13 cellular contexts compared by ENCODE assay signal in genomic region chr2:122519366-122519765, GRCh38.
DNase-seq lines count a peak whose midpoint lies in the region; FAIRE-seq and TF ChIP-seq lines count a peak whose summit lies in the region.
"Had no signal": no experiment of that assay in that cellular context is flagged by ENCODE, and none has a peak within 500 bp of the region (broad histone marks: within the 10 kb centered on the region; RNA-seq: fewer than 3 reads in every experiment).

No MANE protein-coding gene starts in this region.

- TF ChIP-seq POLR2A in GM12891 (IDR thresholded peaks at IDR 0.05; ENCODE audit: low read depth, low read length), result no peak

- peak; percentile 70 for FAIRE-seq in GM12891 (lab: Jason Lieb, UNC)

- no peaks in the 10 kb centered on the region for H3K27me3 ChIP-seq in kidney epithelial cell (ENCODE audit: control insufficient read depth, insufficient read depth, low read length)
- H3K27me3 ChIP-seq: right atrium auricular region, suprapubic skin had no signal

- DNase-seq in AG10803 (ENCODE audit: low read depth) (peak; percentile 9), GM12891 (ENCODE audit: insufficient read length, low spot score) (no peak), RKO (ENCODE audit: low spot score) (peak; percentile 50), kidney epithelial cell (ENCODE audit: low read depth) (no peak), islet precursor cell (no peak), NCI-H345 (lab: John Stamatoyannopoulos, UW) (no peak), NCI-H524 treated with DMSO at 0.1 percent for 48 hours (lab: John Stamatoyannopoulos, UW) (no peak), NCI-H2196 treated with DMSO at 0.1 percent for 48 hours (lab: John Stamatoyannopoulos, UW; ENCODE audit: unreplicated experiment) (no peak)
- DNase-seq: activated CD8-positive, alpha-beta T cell treated with anti-CD3 and anti-CD28 coated beads for 36 hours; activated naive CD4-positive, alpha-beta T cell treated with anti-CD3 and anti-CD28 coated beads, Interleukin-2, amount 10 ng/mL, durations not matched to agents 7 days and 5 days; COR-L47 had no signal

- TF ChIP-seq CTCF in AG10803 (conservative IDR thresholded peaks at IDR 0.05; ENCODE audit: low read length) (0 out of 2 replicates have a peak, but pooled peaks have one; percentile 26), kidney epithelial cell (IDR thresholded peaks at IDR 0.05; ENCODE audit: insufficient read depth, low read length, poor library complexity, severe bottlenecking) (peak; percentile 14)

- H3K4me3 ChIP-seq in AG10803 (ENCODE audit: low read length), result no peak overlapping the region
- H3K4me3 ChIP-seq in kidney epithelial cell (ENCODE audit: low read depth, low read length), result no peak overlapping the region
- H3K4me3 ChIP-seq: right atrium auricular region, suprapubic skin had no signal

- H3K36me3 ChIP-seq in kidney epithelial cell (ENCODE audit: control insufficient read depth, insufficient read depth, low read length), result no peaks in the 10 kb centered on the region
- H3K36me3 ChIP-seq: right atrium auricular region, suprapubic skin had no signal

TF ChIP-seq in GM12891, 5 proteins besides CTCF, POLR2A, EP300 and RAD21:
- no peak for TF ChIP-seq POLR2AphosphoS5 (IDR thresholded peaks at IDR 0.05; ENCODE audit: low read depth, low read length)
- no peak for TF ChIP-seq POU2F2 (IDR thresholded peaks at IDR 0.05; ENCODE audit: low read depth, low read length)
- no peak for TF ChIP-seq TAF1 (IDR thresholded peaks at IDR 0.05; ENCODE audit: low read depth, low read length)
- TF ChIP-seq PAX5 (IDR thresholded peaks at IDR 0.05; ENCODE audit: insufficient read depth, low read length, severe bottlenecking), result no peak
- no peak for TF ChIP-seq SPI1 (IDR thresholded peaks at IDR 0.05; ENCODE audit: low read depth, low read length)

Comparison
In these comparisons a context has a peak if more than half of its experiments do, and no peak if none do; other contexts are left out.
1. DNase-seq: peak in AG10803 (single experiment) and RKO (single experiment); none in GM12891 (single experiment), kidney epithelial cell (single experiment), islet precursor cell (single experiment), NCI-H345 (single experiment), NCI-H524 treated with DMSO at 0.1 percent for 48 hours (single experiment) and NCI-H2196 treated with DMSO at 0.1 percent for 48 hours (single experiment).